In the genomic region with DNA sequence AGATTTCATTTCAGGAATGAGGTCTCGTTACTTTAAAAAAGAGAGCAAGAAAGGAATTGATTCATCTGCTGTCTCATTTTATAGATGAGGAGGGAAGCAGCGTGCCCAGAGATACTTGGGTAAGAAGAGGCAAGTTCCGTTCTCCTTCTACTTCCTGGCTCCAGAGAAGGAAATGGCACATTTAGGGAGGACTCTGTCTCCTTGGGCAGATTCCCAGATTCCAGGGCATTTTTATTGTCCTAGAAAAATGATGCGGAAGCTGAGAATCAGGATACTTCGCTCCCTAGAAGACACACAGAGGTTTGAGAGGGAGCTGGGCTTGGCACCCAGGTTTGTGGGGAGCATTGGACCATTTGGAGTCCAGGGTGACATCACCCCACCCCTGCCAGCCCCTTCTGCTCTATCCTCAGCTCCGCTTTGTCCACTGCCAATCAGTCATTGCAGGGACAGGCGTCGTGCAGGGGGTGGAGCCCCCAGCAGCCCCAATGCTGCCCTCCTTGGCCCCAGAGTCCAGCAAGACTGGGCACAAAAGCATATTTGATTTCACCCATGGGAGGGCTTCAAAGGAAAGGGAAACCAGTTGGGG, we compare ENCODE assay signal across 12 cellular contexts.
A peak's percentile ranks its signal among the peaks of the same experiment; 100 is the strongest.
DNase-seq lines count a peak whose midpoint lies in the region; ATAC-seq and TF ChIP-seq lines count a peak whose summit lies in the region.
"Had no signal": no experiment of that assay in that cellular context is flagged by ENCODE, and none has a peak within 500 bp of the region (broad histone marks: within the 10 kb centered on the region; RNA-seq: fewer than 3 reads in every experiment).

No MANE protein-coding gene starts in this region.

- H3K27me3 Mint-ChIP-seq in naive B cell = no peaks in the 10 kb centered on the region
- H3K27me3 Mint-ChIP-seq: T-cell had no signal

- H3K27ac Mint-ChIP-seq in naive B cell = peak overlapping the region in 5 of 6 donors; percentile 4 to 70 (median 63)

- H3K27ac ChIP-seq in dorsolateral prefrontal cortex = peak overlapping the region in 3 of 59 donors; percentile 22 to 74 (median 30)

- H3K4me3 Mint-ChIP-seq in naive B cell = peak overlapping the region in 4 of 8 donors; percentile 9 to 73 (median 48)

- intact Hi-C loops in Right ventricle myocardium inferior (cut with DNase I) = no loop called here
- intact Hi-C loops in Right ventricle myocardium superior (cut with DNase I) = no loop called here
- intact Hi-C loops in dorsolateral prefrontal cortex (cut with DNase I) = no loop called here

- H3K4me3 ChIP-seq in dorsolateral prefrontal cortex = peak overlapping the region in 16 of 59 donors; percentile 0 to 44 (median 24)

- TF ChIP-seq CTCF in dorsolateral prefrontal cortex (IDR thresholded peaks at IDR 0.05 in 54 of 56, conservative IDR thresholded peaks at IDR 0.05 in 2 of 56; ENCODE audit: low read depth in 1 of 56, partially characterized antibody in 56 of 56) = no peak

- H3K36me3 Mint-ChIP-seq in naive B cell = no peaks in the 10 kb centered on the region
- H3K36me3 Mint-ChIP-seq: T-cell had no signal

- peaks cover 40 to 72% (median 57%) of the 10 kb centered on the region in 3 donors for H3K4me1 Mint-ChIP-seq in naive B cell

- H3K9me3 Mint-ChIP-seq in naive B cell = no peaks in the 10 kb centered on the region
- H3K9me3 Mint-ChIP-seq: T-cell had no signal

- DNase-seq in Right ventricle myocardium inferior (ENCODE audit: missing footprints) (peak; percentile 11), Right ventricle myocardium superior (no peak), dorsolateral prefrontal cortex (peak in 6 of 10 donors; percentile 1 to 21 (median 12)), naive B cell (no peak), ureter (ENCODE audit: low spot score) (peak; percentile 41), OCI-M1 (lab: John Stamatoyannopoulos, UW) (no peak)
- no peak for DNase-seq in NK-92 treated with Interleukin-12 subunit alpha and Interleukin-12 subunit beta, amount 100 ng/mL, for 24 hours (lab: John Stamatoyannopoulos, UW)
- DNase-seq: activated CD4-positive, alpha-beta T cell treated with anti-CD3 and anti-CD28 coated beads, Interleukin-2, amount 50 U/mL, for 4 hours; amniotic stem cell; occipital lobe had no signal

- no peak for ATAC-seq in Right ventricle myocardium inferior
- ATAC-seq in Right ventricle myocardium superior (ENCODE audit: poor library complexity) = no peak
- ATAC-seq in naive B cell (ENCODE audit: low read depth in 2 of 2) = no peak
- no peak for ATAC-seq in HG02610 (IDR thresholded peaks at IDR 0.05; ENCODE audit: unreplicated experiment)
- ATAC-seq: T-cell had no signal

- peaks cover 0 to 5% (median 0%) of the 10 kb centered on the region in 45 donors for H3K27me3 ChIP-seq in dorsolateral prefrontal cortex

Comparison
In these comparisons a context has a peak if more than half of its experiments do, and no peak if none do; other contexts are left out.
1. DNase-seq: peak in Right ventricle myocardium inferior (single experiment), dorsolateral prefrontal cortex (6 of 10) and ureter (single experiment); none in Right ventricle myocardium superior (single experiment), naive B cell (single experiment), OCI-M1 (single experiment) and NK-92 treated with Interleukin-12 subunit alpha and Interleukin-12 subunit beta, amount 100 ng/mL, for 24 hours (single experiment).